In genomic region chr10:83603708-83604107, GRCh38 we compare ENCODE assay signal across 12 cellular contexts.
A peak's percentile ranks its signal among the peaks of the same experiment; 100 is the strongest.
DNase-seq lines count a peak whose midpoint lies in the region; ATAC-seq, FAIRE-seq and TF ChIP-seq lines count a peak whose summit lies in the region.
"Had no signal": no experiment of that assay in that cellular context is flagged by ENCODE, and none has a peak within 500 bp of the region (broad histone marks: within the 10 kb centered on the region; RNA-seq: fewer than 3 reads in every experiment).

No MANE protein-coding gene starts in this region.

- peaks cover 20% of the 10 kb centered on the region for H3K9me3 Mint-ChIP-seq in activated T-helper 17 cell treated with anti-CD3 and anti-CD28 coated beads, Interleukin-2, amount 50 U/mL, for 72 hours

- no peaks in the 10 kb centered on the region for H3K36me3 ChIP-seq in vagina
- H3K36me3 ChIP-seq: heart right ventricle had no signal

- no peaks in the 10 kb centered on the region for H3K9me3 ChIP-seq in vagina

- peak; percentile 38 for FAIRE-seq in GM12892 (lab: Jason Lieb, UNC)

- H3K4me1 ChIP-seq in vagina = no peaks in the 10 kb centered on the region

- no peak for TF ChIP-seq CTCF in vagina (IDR thresholded peaks at IDR 0.05)

- H3K27me3 ChIP-seq in vagina = no peaks in the 10 kb centered on the region
- H3K27me3 ChIP-seq: heart right ventricle had no signal

- no peak overlapping the region for H3K4me3 Mint-ChIP-seq in activated T-helper 17 cell treated with anti-CD3 and anti-CD28 coated beads, Interleukin-2, amount 50 U/mL, for 72 hours

- DNase-seq in GM12892 (ENCODE audit: insufficient read length) (no peak), vagina (ENCODE audit: extremely low spot score in 2 of 2) (no peak), NAMALWA (ENCODE audit: low spot score) (no peak), hypothalamus (lab: John Stamatoyannopoulos, UW) (no peak), sciatic nerve (ENCODE audit: low spot score) (no peak)
- DNase-seq: activated naive CD4-positive, alpha-beta T cell; heart right ventricle; IMR-90 had no signal

- TF ChIP-seq POLR2A in GM12892 (IDR thresholded peaks at IDR 0.05; ENCODE audit: low read depth, low read length) = no peak
- TF ChIP-seq POLR2A in vagina (IDR thresholded peaks at IDR 0.05) = no peak

- peak; percentile 90 for ATAC-seq in GM19397 (IDR thresholded peaks at IDR 0.05; ENCODE audit: unreplicated experiment)
- ATAC-seq in HG03060 (IDR thresholded peaks at IDR 0.05; ENCODE audit: low read depth, unreplicated experiment) = peak; percentile 97
- ATAC-seq in activated T-helper 17 cell treated with anti-CD3 and anti-CD28 coated beads, Interleukin-2, amount 50 U/mL, for 72 hours (replicated peaks) = peak; percentile 76
- no peak for ATAC-seq in sciatic nerve

- H3K4me1 Mint-ChIP-seq in activated T-helper 17 cell treated with anti-CD3 and anti-CD28 coated beads, Interleukin-2, amount 50 U/mL, for 72 hours = peaks cover 5% of the 10 kb centered on the region

- no peak overlapping the region for H3K4me3 ChIP-seq in vagina
- H3K4me3 ChIP-seq: heart right ventricle had no signal

- intact Hi-C loops in vagina (cut with DNase I) = no loop called here
- intact Hi-C loops in sciatic nerve (cut with DNase I) = no loop called here

- no peak overlapping the region for H3K27ac Mint-ChIP-seq in activated T-helper 17 cell treated with anti-CD3 and anti-CD28 coated beads, Interleukin-2, amount 50 U/mL, for 72 hours
- H3K27ac Mint-ChIP-seq: progenitor cell of endocrine pancreas had no signal

- H3K27ac ChIP-seq in vagina = no peak overlapping the region
- H3K27ac ChIP-seq: heart right ventricle had no signal

- no peaks in the 10 kb centered on the region for H3K27me3 Mint-ChIP-seq in activated T-helper 17 cell treated with anti-CD3 and anti-CD28 coated beads, Interleukin-2, amount 50 U/mL, for 72 hours
- H3K27me3 Mint-ChIP-seq: progenitor cell of endocrine pancreas had no signal

- no peaks in the 10 kb centered on the region for H3K36me3 Mint-ChIP-seq in activated T-helper 17 cell treated with anti-CD3 and anti-CD28 coated beads, Interleukin-2, amount 50 U/mL, for 72 hours (ENCODE audit: low read depth)
